8 cellular contexts compared by ENCODE assay signal in genomic region chr6:26003102-26003694, GRCh38. TPM values are rescaled to one million over a fixed set of nuclear protein-coding genes. Genes with fewer than 3 reads are reported as not detected.
DNase-seq lines count a peak whose midpoint lies in the region; ATAC-seq and TF ChIP-seq lines count a peak whose summit lies in the region.

No MANE protein-coding gene starts in this region.

- POLR2A ChIA-PET in RWPE1 (lab: Yijun Ruan, JAX; ENCODE audit: low non-redundant PET): no interaction called here

- peaks cover 0 to 23% (median 5%) of the 10 kb centered on the region in 6 donors for H3K4me1 ChIP-seq in spleen

- no peak for ATAC-seq in HG03457 (IDR thresholded peaks at IDR 0.05; ENCODE audit: unreplicated experiment)
- ATAC-seq in HG03045 (IDR thresholded peaks at IDR 0.05; ENCODE audit: unreplicated experiment): no peak

- TF ChIP-seq CTCF in HL-60 (IDR thresholded peaks at IDR 0.05; ENCODE audit: insufficient read depth, low read length): peak; percentile 60
- peak; percentile 89 for TF ChIP-seq CTCF in RWPE1 (conservative IDR thresholded peaks at IDR 0.05; ENCODE audit: low read depth)
- TF ChIP-seq CTCF in spleen (IDR thresholded peaks at IDR 0.05 in 8 of 11, conservative IDR thresholded peaks at IDR 0.05 in 3 of 11): peak; percentile 42 to 82 (median 68)

- no peak for TF ChIP-seq POLR2A in spleen (IDR thresholded peaks at IDR 0.05)

- whole genome bisulfite sequencing in spleen, 5 donors: 5 to 16% (median 8%) methylated on average over 3 of the region's 3 CpGs

- H3K27me3 ChIP-seq in HL-60 (ENCODE audit: insufficient read depth, poor library complexity, severe bottlenecking) (no peaks in the 10 kb centered on the region), spleen (replicated peaks in 1 of 7) (no peaks in the 10 kb centered on the region)

- no peak overlapping the region for H3K4me3 ChIP-seq in HL-60 (replicated peaks; ENCODE audit: insufficient read depth, low read length)
- H3K4me3 ChIP-seq in spleen: no peak overlapping the region

- peak; percentile 66 for DNase-seq in DMS114 treated with DMSO at 0.1 percent for 48 hours (lab: John Stamatoyannopoulos, UW; ENCODE audit: unreplicated experiment)
- peak in 1 of 2 experiments; percentile 40 for DNase-seq in HL-60 (ENCODE audit: low read depth in 1 of 2, low spot score in 1 of 2)
- DNase-seq in RWPE1 (ENCODE audit: low spot score): peak; percentile 62
- peak; percentile 58 for DNase-seq in amniotic stem cell (lab: John Stamatoyannopoulos, UW)
- DNase-seq in hepatic stellate cell (ENCODE audit: low spot score): peak; percentile 47
- DNase-seq in spleen: no peak

- CTCF ChIA-PET in RWPE1 (lab: Yijun Ruan, JAX): interaction anchor here (0.6 to 2.7 kb wide), 7 partner anchors 10 to 313 kb away, joined by 3 to 12 read pairs (median 4); a partner anchor contains a TSS

- no peak overlapping the region for H3K27ac ChIP-seq in HL-60 (replicated peaks)
- H3K27ac ChIP-seq in RWPE1: no peak overlapping the region
- H3K27ac ChIP-seq in spleen: no peak overlapping the region

- no peaks in the 10 kb centered on the region for H3K9me3 ChIP-seq in spleen

- H3K36me3 ChIP-seq in spleen: peaks cover 0 to 31% (median 6%) of the 10 kb centered on the region in 6 donors

- intact Hi-C loops in spleen (cut with DNase I; ENCODE audit: low total_unique reads): loop anchor here (10.0 kb wide), 1 partner anchor 278 kb away; a partner anchor contains a TSS

RNA-seq across cellular contexts. Expression of gene TRIM38, which starts 40.6 kb away (rescaled TPM):
- 10 to 100 TPM; 25.7 to 34.4 (median 30.3) TPM for total RNA-seq in spleen
- 10 to 100 TPM in 1 of 3 donors, 1 to 10 TPM in 2; 8.0 to 14.4 (median 9.6) TPM for polyA plus RNA-seq in spleen
